1 cellular context compared by ENCODE assay signal in the genomic region with DNA sequence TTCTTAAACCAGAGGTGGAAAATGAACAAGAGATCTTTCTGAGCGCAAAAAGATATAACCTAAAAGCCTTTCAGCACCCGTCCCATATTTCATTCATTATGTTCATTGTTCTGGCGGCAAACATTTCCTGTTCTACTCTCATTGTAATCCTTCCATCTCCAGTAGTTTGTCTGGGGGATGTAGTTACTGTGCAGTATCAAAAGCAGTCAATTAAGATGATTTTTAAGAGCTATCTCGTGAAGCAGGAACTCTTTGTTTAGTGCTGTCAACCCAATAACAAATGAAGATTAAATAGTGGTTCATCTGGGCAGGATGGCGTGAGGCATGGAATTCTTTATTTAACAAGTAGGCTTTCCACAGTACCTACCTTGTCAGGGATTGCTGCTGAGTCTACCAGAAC.
TF ChIP-seq lines count a peak whose summit lies in the region.

No MANE protein-coding gene starts in this region.

TF ChIP-seq in SK-N-SH treated with all-trans-retinoic acid at 6 μM for 48 hours, 23 proteins besides CTCF, POLR2A, EP300 and RAD21 (continued from another document):
- TF ChIP-seq, protein P1, sequence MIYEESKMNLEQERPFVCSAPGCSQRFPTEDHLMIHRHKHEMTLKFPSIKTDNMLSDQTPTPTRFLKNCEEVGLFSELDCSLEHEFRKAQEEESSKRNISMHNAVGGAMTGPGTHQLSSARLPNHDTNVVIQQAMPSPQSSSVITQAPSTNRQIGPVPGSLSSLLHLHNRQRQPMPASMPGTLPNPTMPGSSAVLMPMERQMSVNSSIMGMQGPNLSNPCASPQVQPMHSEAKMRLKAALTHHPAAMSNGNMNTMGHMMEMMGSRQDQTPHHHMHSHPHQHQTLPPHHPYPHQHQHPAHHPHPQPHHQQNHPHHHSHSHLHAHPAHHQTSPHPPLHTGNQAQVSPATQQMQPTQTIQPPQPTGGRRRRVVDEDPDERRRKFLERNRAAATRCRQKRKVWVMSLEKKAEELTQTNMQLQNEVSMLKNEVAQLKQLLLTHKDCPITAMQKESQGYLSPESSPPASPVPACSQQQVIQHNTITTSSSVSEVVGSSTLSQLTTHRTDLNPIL (CRISPR knock-in tag; IDR thresholded peaks at IDR 0.05; ENCODE audit: low read depth): peak; percentile 63; the same call in 1 of the 2 replicates
- TF ChIP-seq, protein P2, sequence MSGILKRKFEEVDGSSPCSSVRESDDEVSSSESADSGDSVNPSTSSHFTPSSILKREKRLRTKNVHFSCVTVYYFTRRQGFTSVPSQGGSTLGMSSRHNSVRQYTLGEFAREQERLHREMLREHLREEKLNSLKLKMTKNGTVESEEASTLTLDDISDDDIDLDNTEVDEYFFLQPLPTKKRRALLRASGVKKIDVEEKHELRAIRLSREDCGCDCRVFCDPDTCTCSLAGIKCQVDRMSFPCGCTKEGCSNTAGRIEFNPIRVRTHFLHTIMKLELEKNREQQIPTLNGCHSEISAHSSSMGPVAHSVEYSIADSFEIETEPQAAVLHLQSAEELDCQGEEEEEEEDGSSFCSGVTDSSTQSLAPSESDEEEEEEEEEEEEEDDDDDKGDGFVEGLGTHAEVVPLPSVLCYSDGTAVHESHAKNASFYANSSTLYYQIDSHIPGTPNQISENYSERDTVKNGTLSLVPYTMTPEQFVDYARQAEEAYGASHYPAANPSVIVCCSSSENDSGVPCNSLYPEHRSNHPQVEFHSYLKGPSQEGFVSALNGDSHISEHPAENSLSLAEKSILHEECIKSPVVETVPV (CRISPR knock-in tag; IDR thresholded peaks at IDR 0.05): peak; percentile 71; the same call in 1 of the 2 replicates
- TF ChIP-seq TCF4 (CRISPR knock-in tag; IDR thresholded peaks at IDR 0.05; ENCODE audit: borderline replicate concordance): peak; percentile 93
- TF ChIP-seq ZC3H10 (CRISPR knock-in tag; IDR thresholded peaks at IDR 0.05): no peak
